ENCODE assay signal across 8 cellular contexts in genomic region chr17:57954421-57955182, GRCh38. TPM values are rescaled to one million over a fixed set of nuclear protein-coding genes. Genes with fewer than 3 reads are reported as not detected.
DNase-seq lines count a peak whose midpoint lies in the region; ATAC-seq lines count a peak whose summit lies in the region.

No MANE protein-coding gene starts in this region.

- H3K79me1 ChIP-seq in trophoblast cell (ENCODE audit: low read length) = peaks cover 15% of the 10 kb centered on the region

- peak overlapping the region; percentile 72 for H3K27ac ChIP-seq in trophoblast cell (ENCODE audit: low read depth, low read length)

- DNase-seq in NCI-H524 (lab: John Stamatoyannopoulos, UW) = peak; percentile 35 to 68
- DNase-seq in NCI-H524 treated with DMSO at 0.1 percent for 48 hours (lab: John Stamatoyannopoulos, UW) = no peak
- peak; percentile 37 for DNase-seq in NCI-H1694 (lab: John Stamatoyannopoulos, UW)
- peak; percentile 66 for DNase-seq in amniotic stem cell (lab: John Stamatoyannopoulos, UW)
- DNase-seq in left ventricle myocardium superior = peak; percentile 92
- DNase-seq in trophoblast cell = peak in 1 of 2 donors; percentile 16
- DNase-seq in Kasumi-1 (lab: John Stamatoyannopoulos, UW) = no peak

- peak overlapping the region; percentile 67 for H3K14ac ChIP-seq in trophoblast cell (ENCODE audit: low read length)

- H3K4me3 ChIP-seq in trophoblast cell (ENCODE audit: low read depth, low read length) = peak overlapping the region; percentile 74

- peak; percentile 82 for ATAC-seq in left ventricle myocardium superior
- no peak for ATAC-seq in GM21619 (IDR thresholded peaks at IDR 0.05; ENCODE audit: unreplicated experiment)

- no CpG with 5 or more reads among the region's 84 CpGs for WGBS in trophoblast cell (ENCODE audit: extremely low coverage, insufficient coverage, insufficient read length)

- peak overlapping the region; percentile 21 for H2AK5ac ChIP-seq in trophoblast cell (ENCODE audit: low read length)

- H2BK12ac ChIP-seq in trophoblast cell (ENCODE audit: low read length) = peak overlapping the region; percentile 75

- H4K12ac ChIP-seq in trophoblast cell (ENCODE audit: low read depth, low read length) = peak overlapping the region; percentile 8

- peak overlapping the region; percentile 43 for H3K4ac ChIP-seq in trophoblast cell (ENCODE audit: low read depth, low read length)

- H3K79me2 ChIP-seq in trophoblast cell (ENCODE audit: control insufficient read depth, insufficient read depth, low read length, poor library complexity) = peaks cover 7% of the 10 kb centered on the region

- no peak overlapping the region for H3K23ac ChIP-seq in trophoblast cell (ENCODE audit: low read length)

- peak overlapping the region; percentile 52 for H2BK5ac ChIP-seq in trophoblast cell (ENCODE audit: low read depth, low read length, poor library complexity)

- peak overlapping the region; percentile 63 for H3K4me2 ChIP-seq in trophoblast cell (ENCODE audit: low read length)

- H4K8ac ChIP-seq in trophoblast cell (ENCODE audit: low read depth, low read length) = peak overlapping the region; percentile 70

- peak overlapping the region; percentile 76 for H2BK120ac ChIP-seq in trophoblast cell (ENCODE audit: insufficient read depth, low read length, poor library complexity)

- no peaks in the 10 kb centered on the region for H3K27me3 ChIP-seq in trophoblast cell (ENCODE audit: insufficient read depth, low read length)

- peak overlapping the region; percentile 42 for H2AFZ ChIP-seq in trophoblast cell (ENCODE audit: insufficient read depth, low read length, poor library complexity)

- peaks cover 28 to 34% of the 10 kb centered on the region in 2 experiments for H3K4me1 ChIP-seq in trophoblast cell (ENCODE audit: control insufficient read depth in 1 of 2, insufficient read depth in 2 of 2, low read length in 2 of 2)

- peaks cover 1% of the 10 kb centered on the region for H3K9me3 ChIP-seq in trophoblast cell (ENCODE audit: insufficient read depth, low read depth, low read length)

- H4K91ac ChIP-seq in trophoblast cell (ENCODE audit: low read depth, low read length) = peak overlapping the region; percentile 95

- peak overlapping the region; percentile 85 for H3K18ac ChIP-seq in trophoblast cell (ENCODE audit: low read length)

- peak overlapping the region; percentile 73 for H3K9ac ChIP-seq in trophoblast cell (ENCODE audit: low read length)

- intact Hi-C loops in left ventricle myocardium superior (cut with micrococcal nuclease) = loop anchor here (10.0 kb wide), 1 partner anchor 60 kb away; no protein-coding TSS in a partner anchor

- H3K36me3 ChIP-seq in trophoblast cell (ENCODE audit: control insufficient read depth in 1 of 2, insufficient read depth in 2 of 2, low read length in 2 of 2) = no peaks in the 10 kb centered on the region

RNA-seq across cellular contexts. Expression of gene CUEDC1, which starts 0.6 kb away (rescaled TPM):
- 55.0 TPM for total RNA-seq in left ventricle myocardium superior
- 12.4 and 13.0 TPM in 2 replicates for polyA plus RNA-seq in trophoblast cell (2013)

RNA-seq across cellular contexts. Expression of gene VEZF1, which starts 33.5 kb away (rescaled TPM):
- 77.6 TPM for total RNA-seq in left ventricle myocardium superior
- 36.2 and 37.1 TPM in 2 replicates for polyA plus RNA-seq in trophoblast cell (2013)

RNA-seq across cellular contexts. Expression of gene SRSF1, which starts 52.4 kb away (rescaled TPM):
- 98.1 TPM for total RNA-seq in left ventricle myocardium superior
- 176 and 177 TPM in 2 replicates for polyA plus RNA-seq in trophoblast cell (2013)

Comparison
In these comparisons a context has a peak if more than half of its experiments do, and no peak if none do; other contexts are left out.
1. DNase-seq: peak in NCI-H524 (2 of 2), NCI-H1694 (single experiment), amniotic stem cell (single experiment) and left ventricle myocardium superior (single experiment); none in NCI-H524 treated with DMSO at 0.1 percent for 48 hours (single experiment) and Kasumi-1 (0 of 2).